28 cellular contexts compared by ENCODE assay signal in genomic region chr17:18371455-18371854, GRCh38. TPM values are rescaled to one million over a fixed set of nuclear protein-coding genes. Genes with fewer than 3 reads are reported as not detected.
"Had no signal": no experiment of that assay in that cellular context is flagged by ENCODE, and none has a peak within 500 bp of the region (broad histone marks: within the 10 kb centered on the region; RNA-seq: fewer than 3 reads in every experiment).

No MANE protein-coding gene starts in this region.

- H3K36me3 Mint-ChIP-seq: activated naive CD4-positive, alpha-beta T cell treated with anti-CD3 and anti-CD28 coated beads, Interleukin-2, amount 50 U/mL, for 24 hours; naive B cell had no signal

- FAIRE-seq: colon, frontal cortex had no signal

- H3K9me3 Mint-ChIP-seq: activated naive CD4-positive, alpha-beta T cell treated with anti-CD3 and anti-CD28 coated beads, Interleukin-2, amount 50 U/mL, for 24 hours; central memory CD8-positive, alpha-beta T cell; effector memory CD8-positive, alpha-beta T cell had no signal

- DNase-seq: activated CD4-positive, alpha-beta T cell treated with anti-CD3 and anti-CD28 coated beads for 4 hours; activated CD4-positive, alpha-beta T cell treated with anti-CD3 and anti-CD28 coated beads, Interleukin-2, amount 50 U/mL, for 48 hours; activated gamma-delta T cell treated with Interleukin-2 at 50 U/mL for 16 hours; adrenal gland; effector memory CD8-positive, alpha-beta T cell; glutamatergic neuron; hippocampal formation; kidney glomerular epithelial cell; left lung; naive B cell; occipital lobe; right lobe of liver; stimulated activated CD4-positive, alpha-beta T cell treated with anti-CD3 and anti-CD28 coated beads, Interleukin-1b, Interleukin-23, amount 100 ng/mL, for 48 hours; stomach; T-helper 9 cell; transverse colon; uterus had no signal

- H3K4me1 ChIP-seq: adrenal gland, breast epithelium, esophagus muscularis mucosa, left lung, right lobe of liver, stomach, transverse colon, uterus had no signal

- H3K9me3 ChIP-seq: adrenal gland, right lobe of liver, suprapubic skin, transverse colon, uterus had no signal

- H3K4me3 ChIP-seq: adrenal gland, breast epithelium, esophagus muscularis mucosa, left lung, lung, right lobe of liver, skin epidermis, stomach, suprapubic skin, transverse colon, uterus had no signal

- H3K27ac Mint-ChIP-seq: activated naive CD4-positive, alpha-beta T cell treated with anti-CD3 and anti-CD28 coated beads, Interleukin-2, amount 50 U/mL, for 24 hours; activated T-helper 1 cell treated with anti-CD3 and anti-CD28 coated beads, Interleukin-12 subunit alpha, Interleukin-12 subunit beta, Interleukin-2, Interleukin-4 antibody, amounts not matched to agents 30 ng/mL and 10 ng/mL and 1 ng/mL, durations not matched to agents 14 hours and 24 hours and 36 hours; effector memory CD8-positive, alpha-beta T cell; naive B cell had no signal

- H3K4me3 Mint-ChIP-seq: activated naive CD4-positive, alpha-beta T cell treated with anti-CD3 and anti-CD28 coated beads, Interleukin-2, amount 50 U/mL, for 24 hours; activated T-helper 1 cell treated with anti-CD3 and anti-CD28 coated beads, Interleukin-12 subunit alpha, Interleukin-12 subunit beta, Interleukin-2, Interleukin-4 antibody, amounts not matched to agents 30 ng/mL and 10 ng/mL and 1 ng/mL, durations not matched to agents 14 hours and 24 hours and 36 hours; central memory CD8-positive, alpha-beta T cell; effector memory CD8-positive, alpha-beta T cell had no signal

- H3K27ac ChIP-seq: adrenal gland, breast epithelium, esophagus muscularis mucosa, left lung, right lobe of liver, skin epidermis, stomach, suprapubic skin, transverse colon, uterus had no signal

- H3K4me1 Mint-ChIP-seq: activated naive CD4-positive, alpha-beta T cell treated with anti-CD3 and anti-CD28 coated beads, Interleukin-2, amount 50 U/mL, for 24 hours; central memory CD8-positive, alpha-beta T cell; naive B cell had no signal

- H3K27me3 ChIP-seq: breast epithelium, right lobe of liver, suprapubic skin, transverse colon, uterus had no signal

- ATAC-seq: effector memory CD8-positive, alpha-beta T cell; left lung had no signal

- H3K36me3 ChIP-seq: adrenal gland, breast epithelium, esophagus muscularis mucosa, left lung, right lobe of liver, stomach, suprapubic skin, transverse colon, uterus had no signal

RNA-seq across cellular contexts. Expression of gene EVPLL, which starts 6.1 kb away (rescaled TPM):
- total RNA-seq: activated T-helper 1 cell treated with anti-CD3 and anti-CD28 coated beads, Interleukin-12 subunit alpha, Interleukin-12 subunit beta, Interleukin-2, Interleukin-4 antibody, amounts not matched to agents 30 ng/mL and 10 ng/mL and 1 ng/mL, durations not matched to agents 14 hours and 24 hours and 36 hours; adrenal gland; dermis microvascular lymphatic vessel endothelial cell; esophagus muscularis mucosa; frontal cortex; occipital lobe; uterus had no signal
